ENCODE assay signal across 14 cellular contexts in genomic region chr17:46262271-46262670, GRCh38.
"Had no signal": no experiment of that assay in that cellular context is flagged by ENCODE, and none has a peak within 500 bp of the region (broad histone marks: within the 10 kb centered on the region; RNA-seq: fewer than 3 reads in every experiment).

No MANE protein-coding gene starts in this region.

- H3K27ac ChIP-seq: adrenal gland, esophagus muscularis mucosa had no signal

- H3K9me3 ChIP-seq: adrenal gland, esophagus muscularis mucosa had no signal

- H3K9me3 Mint-ChIP-seq: activated naive CD4-positive, alpha-beta T cell treated with anti-CD3 and anti-CD28 coated beads, Interleukin-2, amount 10 ng/mL, durations not matched to agents 7 days and 5 days; activated T-helper 17 cell treated with anti-CD3 and anti-CD28 coated beads, Interleukin-2, amount 50 U/mL, for 72 hours; endodermal cell; WTC11 had no signal

- H3K4me3 ChIP-seq: adrenal gland, esophagus muscularis mucosa had no signal

- H3K27ac Mint-ChIP-seq: activated naive CD4-positive, alpha-beta T cell treated with anti-CD3 and anti-CD28 coated beads, Interleukin-2, amount 10 ng/mL, durations not matched to agents 7 days and 5 days; activated T-helper 17 cell treated with anti-CD3 and anti-CD28 coated beads, Interleukin-2, amount 50 U/mL, for 72 hours; brain; endodermal cell; WTC11 had no signal

- H3K4me1 ChIP-seq: adrenal gland had no signal

- H3K36me3 ChIP-seq: adrenal gland, esophagus muscularis mucosa had no signal

- DNase-seq: activated CD4-positive, alpha-beta T cell treated with anti-CD3 and anti-CD28 coated beads, Interleukin-2, amount 50 U/mL, for 1 hour; activated naive CD4-positive, alpha-beta T cell treated with anti-CD3 and anti-CD28 coated beads, Interleukin-2, amount 10 ng/mL, durations not matched to agents 7 days and 5 days; activated T-cell treated with anti-CD3 and anti-CD28 coated beads for 4 hours; adrenal gland; stimulated activated CD4-positive, alpha-beta T cell treated with anti-CD3 and anti-CD28 coated beads, Interleukin-2, amount 100 ng/mL, for 24 hours; stimulated activated naive CD4-positive, alpha-beta T cell treated with Interleukin-2 at 50 U/mL for 16 hours; trophoblast cell had no signal

- H3K36me3 Mint-ChIP-seq: activated naive CD4-positive, alpha-beta T cell treated with anti-CD3 and anti-CD28 coated beads, Interleukin-2, amount 10 ng/mL, durations not matched to agents 7 days and 5 days; WTC11 had no signal

- ATAC-seq: activated T-helper 17 cell treated with anti-CD3 and anti-CD28 coated beads, Interleukin-2, amount 50 U/mL, for 72 hours; left lobe of liver; sciatic nerve; WTC11 had no signal

- H3K27me3 ChIP-seq: adrenal gland, esophagus muscularis mucosa had no signal

- H3K27me3 Mint-ChIP-seq: activated T-helper 17 cell treated with anti-CD3 and anti-CD28 coated beads, Interleukin-2, amount 50 U/mL, for 72 hours had no signal

- H3K4me3 Mint-ChIP-seq: activated naive CD4-positive, alpha-beta T cell treated with anti-CD3 and anti-CD28 coated beads, Interleukin-2, amount 10 ng/mL, durations not matched to agents 7 days and 5 days; activated T-helper 17 cell treated with anti-CD3 and anti-CD28 coated beads, Interleukin-2, amount 50 U/mL, for 72 hours; endodermal cell; WTC11 had no signal
